ENCODE assay signal across 1 cellular context in genomic region chr9:35267716-35268115, GRCh38.
TF ChIP-seq lines count a peak whose summit lies in the region.

No MANE protein-coding gene starts in this region.

TF ChIP-seq in GM23338, 12 proteins besides CTCF, POLR2A, EP300 and RAD21 (continued from another document):
- TF ChIP-seq REST (IDR thresholded peaks at IDR 0.05; ENCODE audit: unreplicated experiment): no peak
- TF ChIP-seq POLR2AphosphoS5 (IDR thresholded peaks at IDR 0.05; ENCODE audit: low read depth): no peak
- TF ChIP-seq STAT1 (IDR thresholded peaks at IDR 0.05; ENCODE audit: unreplicated experiment): no peak
- TF ChIP-seq EZH2phosphoT487 (IDR thresholded peaks at IDR 0.05; ENCODE audit: unreplicated experiment): no peak
- TF ChIP-seq ETS1 (IDR thresholded peaks at IDR 0.05): no peak
- no peak for TF ChIP-seq ZNF462 (CRISPR knock-in tag; IDR thresholded peaks at IDR 0.05)
- TF ChIP-seq JUNB (IDR thresholded peaks at IDR 0.05; ENCODE audit: unreplicated experiment): no peak
- TF ChIP-seq NANOG (IDR thresholded peaks at IDR 0.05; ENCODE audit: borderline replicate concordance): no peak
- no peak for TF ChIP-seq EZH2 (IDR thresholded peaks at IDR 0.05; ENCODE audit: low read depth, unreplicated experiment)
- no peak for TF ChIP-seq CREB1 (CRISPR knock-in tag; IDR thresholded peaks at IDR 0.05; ENCODE audit: low read depth)
- no peak for TF ChIP-seq ZNF331 (CRISPR knock-in tag; IDR thresholded peaks at IDR 0.05; ENCODE audit: low read depth)
TF ChIP-seq in GM23338: peak in this region for 0.
